Comparison of ENCODE assay signal across 16 cellular contexts in the genomic region with DNA sequence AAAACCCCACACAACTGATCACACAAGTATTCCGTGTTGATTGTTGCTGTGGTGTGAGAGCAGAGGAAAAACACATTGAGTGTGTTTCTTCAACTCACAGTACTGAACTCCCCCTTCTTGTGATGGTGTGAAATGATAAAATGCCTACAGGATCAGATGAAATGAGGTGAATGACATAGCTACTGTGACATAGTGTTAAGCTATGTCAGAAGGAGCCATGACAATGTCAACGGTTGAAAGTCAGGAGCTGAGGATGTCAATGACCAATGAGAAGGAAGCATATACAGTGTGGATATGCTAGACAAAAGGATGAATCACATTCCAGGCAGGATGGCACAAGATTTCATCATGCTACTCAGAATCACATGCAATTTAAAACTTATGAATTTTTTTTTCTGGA. TPM values are rescaled to one million over a fixed set of nuclear protein-coding genes. Genes with fewer than 3 reads are reported as not detected.
DNase-seq lines count a peak whose midpoint lies in the region; ATAC-seq, FAIRE-seq and TF ChIP-seq lines count a peak whose summit lies in the region.
"Had no signal": no experiment of that assay in that cellular context is flagged by ENCODE, and none has a peak within 500 bp of the region (broad histone marks: within the 10 kb centered on the region; RNA-seq: fewer than 3 reads in every experiment).

No MANE protein-coding gene starts in this region.

- H4K91ac ChIP-seq in IMR-90 (ENCODE audit: insufficient read depth, low read depth, low read length): peak overlapping the region; percentile 57; the same call in 1 of the 2 replicates

- H3K14ac ChIP-seq in IMR-90 (replicated peaks; ENCODE audit: low read depth, low read length): peak overlapping the region; percentile 31; the same call in 1 of the 2 replicates

- no peak for TF ChIP-seq POLR2A in IMR-90 (IDR thresholded peaks at IDR 0.05; ENCODE audit: low read depth, low read length)
- no peak for TF ChIP-seq POLR2A in GM12892 (IDR thresholded peaks at IDR 0.05; ENCODE audit: low read depth, low read length)

- H2BK20ac ChIP-seq in IMR-90 (ENCODE audit: low read depth, low read length): no peak overlapping the region

- BruUV-seq in IMR-90 (replicated peaks; lab: Mats Ljungman, UMichigan): no TSS peak

- no peak for TF ChIP-seq RAD21 in IMR-90 (IDR thresholded peaks at IDR 0.05; ENCODE audit: low read length)

- H3K36me3 ChIP-seq in IMR-90 (ENCODE audit: control insufficient read depth, insufficient read depth, low read length) (peaks cover 6% of the 10 kb centered on the region; the same call in 1 of the 2 replicates), brain microvascular endothelial cell (replicated peaks) (no peaks in the 10 kb centered on the region)

- no peak overlapping the region for H2AFZ ChIP-seq in IMR-90 (replicated peaks; ENCODE audit: low read length, poor library complexity)
- H2AFZ ChIP-seq: hepatocyte had no signal

- no peak overlapping the region for H4K5ac ChIP-seq in IMR-90 (ENCODE audit: low read depth, low read length)

- intact Hi-C loops in IMR-90 (cut with micrococcal nuclease): no loop called here

- H3K4me3 ChIP-seq in AG10803 (ENCODE audit: low read length): no peak overlapping the region
- H3K4me3 ChIP-seq in IMR-90 (ENCODE audit: insufficient read depth, low read depth, low read length): no peak overlapping the region
- H3K4me3 ChIP-seq in brain microvascular endothelial cell (ENCODE audit: low read depth, low read length): no peak overlapping the region
- H3K4me3 ChIP-seq: hepatocyte had no signal

- no peak overlapping the region for H3K4me2 ChIP-seq in IMR-90 (ENCODE audit: low read depth, low read length)
- H3K4me2 ChIP-seq: hepatocyte had no signal

- 0 out of 2 replicates have a peak overlapping the region, but pooled peaks have one; percentile 21 for H2BK120ac ChIP-seq in IMR-90 (ENCODE audit: low read depth, low read length)

- DNase-seq in AG10803 (ENCODE audit: low read depth) (peak; percentile 83), IMR-90 (peak; percentile 75), brain microvascular endothelial cell (peak; percentile 51), hepatic stellate cell (ENCODE audit: low spot score) (peak; percentile 38), epidermal melanocyte (ENCODE audit: insufficient read length, low spot score) (no peak), GM12892 (ENCODE audit: insufficient read length) (no peak), NCI-H2081 treated with DMSO at 0.1 percent for 48 hours (lab: John Stamatoyannopoulos, UW) (no peak)
- DNase-seq: activated B cell treated with CpG ODN at 0.5 μM for 24 hours; activated CD8-positive, alpha-beta memory T cell treated with anti-CD3 and anti-CD28 coated beads, Interleukin-2, amount 50 U/mL, for 48 hours; CD4-positive, CD25-positive, alpha-beta regulatory T cell; KG1; NCI-H187; NCI-H748 treated with DMSO at 0.1 percent for 48 hours had no signal

- H2BK15ac ChIP-seq in IMR-90 (ENCODE audit: low read depth, low read length): no peak overlapping the region

- no peak for FAIRE-seq in GM12892 (lab: Jason Lieb, UNC)

- 0 out of 2 replicates have a peak overlapping the region, but pooled peaks have one; percentile 31 for H3K23ac ChIP-seq in IMR-90 (ENCODE audit: low read depth, low read length)

- POLR2A ChIA-PET in IMR-90 (lab: Charles Lee; ENCODE audit: unreplicated experiment): no interaction called here

- no peak for TF ChIP-seq CTCF in AG10803 (conservative IDR thresholded peaks at IDR 0.05; ENCODE audit: low read length)
- no peak for TF ChIP-seq CTCF in IMR-90 (conservative IDR thresholded peaks at IDR 0.05; ENCODE audit: low read depth, low read length)
- no peak for TF ChIP-seq CTCF in brain microvascular endothelial cell (IDR thresholded peaks at IDR 0.05; ENCODE audit: low read depth, low read length, missing control alignments)

- ATAC-seq in IMR-90 (ENCODE audit: low read depth) (peak; percentile 42; the same call in 1 of the 2 replicates), GM21360 (IDR thresholded peaks at IDR 0.05; ENCODE audit: unreplicated experiment) (no peak)
- ATAC-seq: sciatic nerve had no signal

- in situ Hi-C loops in IMR-90 (cut with MboI; ENCODE audit: low sequenced_read_pairs): no loop called here
- in situ Hi-C loops in brain microvascular endothelial cell (cut with HindIII; ENCODE audit: low pct_ligation_motif_present, low sequenced_read_pairs): no loop called here

- no CpG with 5 or more reads among the region's 2 CpGs for WGBS in IMR-90 (ENCODE audit: extremely low coverage in 2 of 2, insufficient read length in 1 of 2), 2 experiments

- no peaks in the 10 kb centered on the region for H3K9me1 ChIP-seq in IMR-90 (ENCODE audit: insufficient read depth, low read length)

- H3K18ac ChIP-seq in IMR-90 (ENCODE audit: low read depth, low read length): no peak overlapping the region

- no peaks in the 10 kb centered on the region; a peak in 2 of 4 replicates for H3K79me1 ChIP-seq in IMR-90 (ENCODE audit: low read depth in 1 of 2, low read length in 2 of 2)

- peak overlapping the region; percentile 1; the same call in 1 of the 2 replicates for H3K4ac ChIP-seq in IMR-90 (ENCODE audit: low read depth, low read length)

- no peak overlapping the region for H2BK5ac ChIP-seq in IMR-90 (ENCODE audit: low read depth, low read length, poor library complexity, severe bottlenecking)

- no peak overlapping the region for H3K9ac ChIP-seq in IMR-90 (ENCODE audit: low read depth, low read length)

- no peak overlapping the region for H2AK5ac ChIP-seq in IMR-90 (ENCODE audit: low read depth, low read length)

- no peaks in the 10 kb centered on the region for H3K4me1 ChIP-seq in IMR-90 (ENCODE audit: control insufficient read depth, insufficient read depth, low read length)

- H3K27me3 ChIP-seq in IMR-90 (ENCODE audit: control insufficient read depth, insufficient read depth, low read length): no peaks in the 10 kb centered on the region
- no peaks in the 10 kb centered on the region for H3K27me3 ChIP-seq in brain microvascular endothelial cell (replicated peaks)
- H3K27me3 ChIP-seq: hepatocyte had no signal

- peaks cover 2% of the 10 kb centered on the region; the same call in 1 of the 2 replicates for H3K9me3 ChIP-seq in IMR-90 (ENCODE audit: control insufficient read depth, insufficient read depth, low read length)

- CTCF ChIA-PET in IMR-90 (lab: Yijun Ruan, JAX): no interaction called here

- H4K8ac ChIP-seq in IMR-90 (ENCODE audit: low read depth in 2 of 2, low read length in 2 of 2): peak overlapping the region in 1 of 2 experiments; percentile 52; a peak in 2 of 4 replicates

- dilution Hi-C loops in IMR-90 (cut with HindIII; ENCODE audit: low sequenced_read_pairs, unreplicated experiment): no loop called here

- H3K27ac ChIP-seq in IMR-90 (ENCODE audit: insufficient read depth, low read length): no peak overlapping the region
- peak overlapping the region; percentile 23 for H3K27ac ChIP-seq in brain microvascular endothelial cell
- H3K27ac ChIP-seq: hepatocyte had no signal

- H4K20me1 ChIP-seq in IMR-90 (ENCODE audit: insufficient read depth, low read length): no peaks in the 10 kb centered on the region

- H2AK9ac ChIP-seq in IMR-90 (replicated peaks; ENCODE audit: low read depth, low read length, poor library complexity): no peak overlapping the region

- no peak overlapping the region for H3K56ac ChIP-seq in IMR-90 (ENCODE audit: extremely low read depth, insufficient read depth, low read length)

TF ChIP-seq in IMR-90, 13 proteins besides CTCF, POLR2A, EP300 and RAD21:
- TF ChIP-seq MAZ (IDR thresholded peaks at IDR 0.05; ENCODE audit: borderline replicate concordance, low read depth, low read length): no peak
- TF ChIP-seq SMC3 (IDR thresholded peaks at IDR 0.05; ENCODE audit: low read depth, low read length): no peak
- no peak for TF ChIP-seq CHD1 (IDR thresholded peaks at IDR 0.05; ENCODE audit: low read depth, low read length)
- TF ChIP-seq, protein P1, sequence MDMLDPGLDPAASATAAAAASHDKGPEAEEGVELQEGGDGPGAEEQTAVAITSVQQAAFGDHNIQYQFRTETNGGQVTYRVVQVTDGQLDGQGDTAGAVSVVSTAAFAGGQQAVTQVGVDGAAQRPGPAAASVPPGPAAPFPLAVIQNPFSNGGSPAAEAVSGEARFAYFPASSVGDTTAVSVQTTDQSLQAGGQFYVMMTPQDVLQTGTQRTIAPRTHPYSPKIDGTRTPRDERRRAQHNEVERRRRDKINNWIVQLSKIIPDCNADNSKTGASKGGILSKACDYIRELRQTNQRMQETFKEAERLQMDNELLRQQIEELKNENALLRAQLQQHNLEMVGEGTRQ (IDR thresholded peaks at IDR 0.05; ENCODE audit: low read depth, low read length): no peak
- peak; percentile 90 for TF ChIP-seq CEBPB (IDR thresholded peaks at IDR 0.05; ENCODE audit: low read depth, low read length)
- no peak for TF ChIP-seq RFX5 (IDR thresholded peaks at IDR 0.05; ENCODE audit: low read depth, low read length)

RNA-seq across cellular contexts. Expression of a gene that starts 38.8 kb away (rescaled TPM):
- total RNA-seq in IMR-90 (2012; rRNA removed): 3.0 and 4.4 TPM in 2 replicates
- polyA plus RNA-seq in IMR-90 (2012; rRNA removed): 15.6 and 17.3 TPM in 2 replicates
- polyA plus RNA-seq in IMR-90 (2012; cell fraction: cytosol; rRNA removed): 9.0 and 11.2 TPM in 2 replicates
- 11.4 and 19.1 TPM in 2 replicates for polyA plus RNA-seq in IMR-90 (2012; cell fraction: nucleus; rRNA removed; ENCODE audit: low replicate concordance)
- 2.4 TPM for polyA plus RNA-seq in GM12892 (2012; ENCODE audit: missing spikeins)

RNA-seq across cellular contexts. Expression of a gene that starts 39.6 kb away (rescaled TPM):
- total RNA-seq in IMR-90 (2012; rRNA removed): 16.8 and 26.7 TPM in 2 replicates
- 7.0 TPM in 2 replicates for polyA plus RNA-seq in IMR-90 (2012; rRNA removed)
- 2.0 and 2.5 TPM in 2 replicates for polyA plus RNA-seq in IMR-90 (2012; cell fraction: cytosol; rRNA removed)
- polyA plus RNA-seq in IMR-90 (2012; cell fraction: nucleus; rRNA removed; ENCODE audit: low replicate concordance): 1.4 and 4.7 TPM in 2 replicates
- 20.4 TPM for polyA plus RNA-seq in GM12892 (2012; ENCODE audit: missing spikeins)

Comparison
In these comparisons a context has a peak if more than half of its experiments do, and no peak if none do; other contexts are left out.
1. DNase-seq: peak in AG10803 (single experiment), IMR-90 (single experiment), brain microvascular endothelial cell (single experiment) and hepatic stellate cell (single experiment); none in epidermal melanocyte (single experiment), GM12892 (single experiment) and NCI-H2081 treated with DMSO at 0.1 percent for 48 hours (single experiment).